In genomic region chr1:2177946-2178538, GRCh38 we compare ENCODE assay signal across 1 cellular context.
TF ChIP-seq lines count a peak whose summit lies in the region.

No MANE protein-coding gene starts in this region.

TF ChIP-seq in K562, 482 proteins besides CTCF, POLR2A, EP300 and RAD21:
- TF ChIP-seq ZNF551 (CRISPR knock-in tag; IDR thresholded peaks at IDR 0.05) (no peak), ATF3 (IDR thresholded peaks at IDR 0.05) (peak; percentile 85), ATF3 (CRISPR knock-in tag; conservative IDR thresholded peaks at IDR 0.05) (no peak), ZNF277 (CRISPR knock-in tag; IDR thresholded peaks at IDR 0.05; ENCODE audit: borderline replicate concordance) (no peak), XRCC3 (IDR thresholded peaks at IDR 0.05) (no peak), ZNF707 (CRISPR knock-in tag; conservative IDR thresholded peaks at IDR 0.05) (no peak), FIP1L1 (IDR thresholded peaks at IDR 0.05; ENCODE audit: low read depth, low read length, poor library complexity, severe bottlenecking) (no peak), TEAD2 (tag; IDR thresholded peaks at IDR 0.05) (no peak), SNRNP70 (optimal IDR thresholded peaks at IDR 0.05; ENCODE audit: low read depth, low read length) (no peak), TAF15 (IDR thresholded peaks at IDR 0.05; ENCODE audit: low read depth, low read length) (no peak), MEF2D (tag; conservative IDR thresholded peaks at IDR 0.05; ENCODE audit: low read depth) (no peak), CCAR2 (IDR thresholded peaks at IDR 0.05; ENCODE audit: low read depth, low read length) (no peak), SNIP1 (IDR thresholded peaks at IDR 0.05; ENCODE audit: low read depth) (no peak), YBX1 (IDR thresholded peaks at IDR 0.05) (no peak), LCOR (CRISPR knock-in tag; IDR thresholded peaks at IDR 0.05) (no peak), NBN (IDR thresholded peaks at IDR 0.05; ENCODE audit: low read depth) (no peak), E2F6 (IDR thresholded peaks at IDR 0.05; ENCODE audit: borderline replicate concordance in 1 of 2, extremely low read depth in 1 of 2, insufficient read depth in 1 of 2, insufficient read length in 1 of 2, low read depth in 1 of 2, low read length in 1 of 2, poor library complexity in 1 of 2, severe bottlenecking in 1 of 2) (no peak), JUND (IDR thresholded peaks at IDR 0.05; ENCODE audit: borderline replicate concordance, low read depth, low read length) (0 out of 2 replicates have a peak, but pooled peaks have one; percentile 12), JUND (tag; IDR thresholded peaks at IDR 0.05; ENCODE audit: borderline replicate concordance, low read depth, low read length) (no peak; the same call in 2 of the 3 replicates), JUNB (CRISPR knock-in tag; conservative IDR thresholded peaks at IDR 0.05) (no peak), GABPB1 (CRISPR knock-in tag; IDR thresholded peaks at IDR 0.05) (no peak), CHD4 (IDR thresholded peaks at IDR 0.05; ENCODE audit: insufficient read depth, insufficient replicate concordance, low read depth, low read length, poor library complexity, severe bottlenecking) (no peak), BACH1 (tag; IDR thresholded peaks at IDR 0.05) (no peak), PRPF4 (IDR thresholded peaks at IDR 0.05; ENCODE audit: insufficient read depth, low read depth, low read length, poor library complexity, severe bottlenecking) (no peak), SIRT6 (IDR thresholded peaks at IDR 0.05; ENCODE audit: low read depth, low read length) (no peak), SNAPC5 (CRISPR knock-in tag; IDR thresholded peaks at IDR 0.05) (no peak), SRF (CRISPR knock-in tag; IDR thresholded peaks at IDR 0.05) (no peak), TCF7L2 (IDR thresholded peaks at IDR 0.05; ENCODE audit: low read depth, low read length) (no peak), POLR2G (IDR thresholded peaks at IDR 0.05; ENCODE audit: low read depth, low read length) (0 out of 2 replicates have a peak, but pooled peaks have one; percentile 14), MLLT1 (IDR thresholded peaks at IDR 0.05) (no peak), PHTF2 (CRISPR knock-in tag; IDR thresholded peaks at IDR 0.05) (no peak), ELF4 (CRISPR knock-in tag; IDR thresholded peaks at IDR 0.05) (no peak), CEBPG (CRISPR knock-in tag; IDR thresholded peaks at IDR 0.05) (peak; percentile 41; the same call in 1 of the 2 replicates), CEBPG (tag; conservative IDR thresholded peaks at IDR 0.05 in 1 of 2, IDR thresholded peaks at IDR 0.05 in 1 of 2) (no peak), ZKSCAN3 (CRISPR knock-in tag; IDR thresholded peaks at IDR 0.05) (no peak), MNT (conservative IDR thresholded peaks at IDR 0.05) (no peak), ATF7 (IDR thresholded peaks at IDR 0.05) (peak; percentile 65; the same call in 1 of the 2 replicates), NFIC (IDR thresholded peaks at IDR 0.05) (no peak), ARID3A (IDR thresholded peaks at IDR 0.05; ENCODE audit: borderline replicate concordance, low read depth, low read length) (no peak), USF1 (CRISPR knock-in tag; IDR thresholded peaks at IDR 0.05) (peak; percentile 54; the same call in 1 of the 2 replicates), HDAC2 (IDR thresholded peaks at IDR 0.05) (no peak), ETV6 (IDR thresholded peaks at IDR 0.05; ENCODE audit: borderline replicate concordance in 1 of 2, low read depth in 2 of 2, low read length in 1 of 2) (no peak), ETV6 (CRISPR knock-in tag; IDR thresholded peaks at IDR 0.05; ENCODE audit: borderline replicate concordance) (no peak), CTBP1 (IDR thresholded peaks at IDR 0.05; ENCODE audit: borderline replicate concordance) (no peak), ZNF431 (CRISPR knock-in tag; IDR thresholded peaks at IDR 0.05) (no peak)
- TF ChIP-seq, protein P1, sequence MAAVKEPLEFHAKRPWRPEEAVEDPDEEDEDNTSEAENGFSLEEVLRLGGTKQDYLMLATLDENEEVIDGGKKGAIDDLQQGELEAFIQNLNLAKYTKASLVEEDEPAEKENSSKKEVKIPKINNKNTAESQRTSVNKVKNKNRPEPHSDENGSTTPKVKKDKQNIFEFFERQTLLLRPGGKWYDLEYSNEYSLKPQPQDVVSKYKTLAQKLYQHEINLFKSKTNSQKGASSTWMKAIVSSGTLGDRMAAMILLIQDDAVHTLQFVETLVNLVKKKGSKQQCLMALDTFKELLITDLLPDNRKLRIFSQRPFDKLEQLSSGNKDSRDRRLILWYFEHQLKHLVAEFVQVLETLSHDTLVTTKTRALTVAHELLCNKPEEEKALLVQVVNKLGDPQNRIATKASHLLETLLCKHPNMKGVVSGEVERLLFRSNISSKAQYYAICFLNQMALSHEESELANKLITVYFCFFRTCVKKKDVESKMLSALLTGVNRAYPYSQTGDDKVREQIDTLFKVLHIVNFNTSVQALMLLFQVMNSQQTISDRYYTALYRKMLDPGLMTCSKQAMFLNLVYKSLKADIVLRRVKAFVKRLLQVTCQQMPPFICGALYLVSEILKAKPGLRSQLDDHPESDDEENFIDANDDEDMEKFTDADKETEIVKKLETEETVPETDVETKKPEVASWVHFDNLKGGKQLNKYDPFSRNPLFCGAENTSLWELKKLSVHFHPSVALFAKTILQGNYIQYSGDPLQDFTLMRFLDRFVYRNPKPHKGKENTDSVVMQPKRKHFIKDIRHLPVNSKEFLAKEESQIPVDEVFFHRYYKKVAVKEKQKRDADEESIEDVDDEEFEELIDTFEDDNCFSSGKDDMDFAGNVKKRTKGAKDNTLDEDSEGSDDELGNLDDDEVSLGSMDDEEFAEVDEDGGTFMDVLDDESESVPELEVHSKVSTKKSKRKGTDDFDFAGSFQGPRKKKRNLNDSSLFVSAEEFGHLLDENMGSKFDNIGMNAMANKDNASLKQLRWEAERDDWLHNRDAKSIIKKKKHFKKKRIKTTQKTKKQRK (IDR thresholded peaks at IDR 0.05; ENCODE audit: borderline replicate concordance, low read depth, low read length), result no peak
- TF ChIP-seq, protein P2, sequence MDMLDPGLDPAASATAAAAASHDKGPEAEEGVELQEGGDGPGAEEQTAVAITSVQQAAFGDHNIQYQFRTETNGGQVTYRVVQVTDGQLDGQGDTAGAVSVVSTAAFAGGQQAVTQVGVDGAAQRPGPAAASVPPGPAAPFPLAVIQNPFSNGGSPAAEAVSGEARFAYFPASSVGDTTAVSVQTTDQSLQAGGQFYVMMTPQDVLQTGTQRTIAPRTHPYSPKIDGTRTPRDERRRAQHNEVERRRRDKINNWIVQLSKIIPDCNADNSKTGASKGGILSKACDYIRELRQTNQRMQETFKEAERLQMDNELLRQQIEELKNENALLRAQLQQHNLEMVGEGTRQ (CRISPR knock-in tag; IDR thresholded peaks at IDR 0.05), result no peak
- TF ChIP-seq, protein P3, sequence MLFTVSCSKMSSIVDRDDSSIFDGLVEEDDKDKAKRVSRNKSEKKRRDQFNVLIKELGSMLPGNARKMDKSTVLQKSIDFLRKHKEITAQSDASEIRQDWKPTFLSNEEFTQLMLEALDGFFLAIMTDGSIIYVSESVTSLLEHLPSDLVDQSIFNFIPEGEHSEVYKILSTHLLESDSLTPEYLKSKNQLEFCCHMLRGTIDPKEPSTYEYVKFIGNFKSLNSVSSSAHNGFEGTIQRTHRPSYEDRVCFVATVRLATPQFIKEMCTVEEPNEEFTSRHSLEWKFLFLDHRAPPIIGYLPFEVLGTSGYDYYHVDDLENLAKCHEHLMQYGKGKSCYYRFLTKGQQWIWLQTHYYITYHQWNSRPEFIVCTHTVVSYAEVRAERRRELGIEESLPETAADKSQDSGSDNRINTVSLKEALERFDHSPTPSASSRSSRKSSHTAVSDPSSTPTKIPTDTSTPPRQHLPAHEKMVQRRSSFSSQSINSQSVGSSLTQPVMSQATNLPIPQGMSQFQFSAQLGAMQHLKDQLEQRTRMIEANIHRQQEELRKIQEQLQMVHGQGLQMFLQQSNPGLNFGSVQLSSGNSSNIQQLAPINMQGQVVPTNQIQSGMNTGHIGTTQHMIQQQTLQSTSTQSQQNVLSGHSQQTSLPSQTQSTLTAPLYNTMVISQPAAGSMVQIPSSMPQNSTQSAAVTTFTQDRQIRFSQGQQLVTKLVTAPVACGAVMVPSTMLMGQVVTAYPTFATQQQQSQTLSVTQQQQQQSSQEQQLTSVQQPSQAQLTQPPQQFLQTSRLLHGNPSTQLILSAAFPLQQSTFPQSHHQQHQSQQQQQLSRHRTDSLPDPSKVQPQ (CRISPR knock-in tag; IDR thresholded peaks at IDR 0.05; ENCODE audit: borderline replicate concordance), result no peak
- TF ChIP-seq, protein P4, sequence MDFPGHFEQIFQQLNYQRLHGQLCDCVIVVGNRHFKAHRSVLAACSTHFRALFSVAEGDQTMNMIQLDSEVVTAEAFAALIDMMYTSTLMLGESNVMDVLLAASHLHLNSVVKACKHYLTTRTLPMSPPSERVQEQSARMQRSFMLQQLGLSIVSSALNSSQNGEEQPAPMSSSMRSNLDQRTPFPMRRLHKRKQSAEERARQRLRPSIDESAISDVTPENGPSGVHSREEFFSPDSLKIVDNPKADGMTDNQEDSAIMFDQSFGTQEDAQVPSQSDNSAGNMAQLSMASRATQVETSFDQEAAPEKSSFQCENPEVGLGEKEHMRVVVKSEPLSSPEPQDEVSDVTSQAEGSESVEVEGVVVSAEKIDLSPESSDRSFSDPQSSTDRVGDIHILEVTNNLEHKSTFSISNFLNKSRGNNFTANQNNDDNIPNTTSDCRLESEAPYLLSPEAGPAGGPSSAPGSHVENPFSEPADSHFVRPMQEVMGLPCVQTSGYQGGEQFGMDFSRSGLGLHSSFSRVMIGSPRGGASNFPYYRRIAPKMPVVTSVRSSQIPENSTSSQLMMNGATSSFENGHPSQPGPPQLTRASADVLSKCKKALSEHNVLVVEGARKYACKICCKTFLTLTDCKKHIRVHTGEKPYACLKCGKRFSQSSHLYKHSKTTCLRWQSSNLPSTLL (IDR thresholded peaks at IDR 0.05), result no peak
